Comparison of ENCODE assay signal across 8 cellular contexts in the genomic region with DNA sequence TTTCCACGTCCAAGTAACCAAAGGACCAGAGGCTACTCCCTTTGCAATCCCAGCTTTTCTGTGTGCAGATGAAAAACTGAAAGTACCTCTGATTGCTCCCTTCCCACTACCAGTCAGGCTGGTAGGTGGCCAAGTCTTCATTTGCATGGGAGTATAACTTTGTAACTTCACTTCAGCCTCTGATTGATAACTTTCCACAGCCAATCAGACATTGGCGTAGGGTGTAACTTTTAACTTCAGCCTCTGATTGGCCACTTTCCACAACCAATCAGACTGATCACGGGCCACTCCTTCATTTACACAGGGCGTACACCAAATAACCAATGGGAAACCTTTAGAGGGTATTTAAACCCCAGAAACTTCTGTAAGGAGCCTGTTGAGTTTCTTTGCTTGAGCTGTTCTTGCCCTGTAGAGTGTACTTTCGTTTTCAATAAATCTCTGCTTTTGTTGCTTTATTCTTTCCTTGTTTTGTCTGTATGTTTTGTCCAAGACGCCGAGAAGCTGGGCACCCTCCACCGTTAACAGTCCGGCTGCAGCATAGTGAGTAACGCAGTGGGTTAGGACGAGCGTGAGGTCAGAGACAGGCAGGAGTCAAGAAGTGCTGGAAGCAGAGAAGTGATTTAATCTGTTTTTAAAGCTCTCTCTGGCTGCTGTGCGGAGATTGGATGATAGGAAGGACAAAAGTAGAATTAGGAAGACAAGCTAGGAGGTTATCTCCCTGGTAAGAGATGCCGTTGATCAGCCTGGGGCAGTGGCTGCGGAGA. TPM values are rescaled to one million over a fixed set of nuclear protein-coding genes. Genes with fewer than 3 reads are reported as not detected.
DNase-seq lines count a peak whose midpoint lies in the region; ATAC-seq and TF ChIP-seq lines count a peak whose summit lies in the region.

No MANE protein-coding gene starts in this region.

- CTCF ChIA-PET in CD4-positive, alpha-beta memory T cell (lab: Charles Lee; ENCODE audit: partially characterized antibody) = interaction anchor here (0.8 to 2.2 kb wide), 3 partner anchors 8 to 229 kb away, joined by 3 to 16 read pairs (median 3); no protein-coding TSS in a partner anchor
- CTCF ChIA-PET in PC-3 (lab: Charles Lee) = no interaction called here

- TF ChIP-seq CTCF in PC-3 (conservative IDR thresholded peaks at IDR 0.05; ENCODE audit: low read depth, low read length) (no peak), endodermal cell (conservative IDR thresholded peaks at IDR 0.05) (no peak), mesothelial cell of epicardium (IDR thresholded peaks at IDR 0.05; ENCODE audit: unreplicated experiment) (no peak)

- H3K4me1 Mint-ChIP-seq in CD4-positive, alpha-beta memory T cell = peaks cover 22 to 55% (median 38%) of the 10 kb centered on the region in 4 donors
- H3K4me1 Mint-ChIP-seq in endodermal cell (peaks cover 21% of the 10 kb centered on the region), mesothelial cell of epicardium (peaks cover 26% of the 10 kb centered on the region)

- peak overlapping the region in 2 of 8 donors; percentile 6 to 51 for H3K4me3 Mint-ChIP-seq in CD4-positive, alpha-beta memory T cell
- H3K4me3 Mint-ChIP-seq in endodermal cell (no peak overlapping the region), mesothelial cell of epicardium (peak overlapping the region; percentile 15)

- 0 out of 2 replicates have a peak, but pooled peaks cover 4% of the 10 kb centered on the region for H4K20me1 ChIP-seq in PC-3 (ENCODE audit: low read length)

- H3K4me1 ChIP-seq in CD4-positive, alpha-beta memory T cell (ENCODE audit: insufficient read depth, low read length) = peaks cover 46% of the 10 kb centered on the region
- peaks cover 11% of the 10 kb centered on the region for H3K4me1 ChIP-seq in HUES64 (ENCODE audit: insufficient read depth, low read length)
- H3K4me1 ChIP-seq in PC-3 (ENCODE audit: insufficient read depth, low read length) = peaks cover 11% of the 10 kb centered on the region
- H3K4me1 ChIP-seq in endodermal cell (ENCODE audit: control insufficient read depth, insufficient read depth, low read length) = no peaks in the 10 kb centered on the region

- peaks cover 16% of the 10 kb centered on the region for H3K79me2 ChIP-seq in PC-3 (ENCODE audit: low read length)

- no peaks in the 10 kb centered on the region for H3K27me3 ChIP-seq in CD4-positive, alpha-beta memory T cell (ENCODE audit: insufficient read depth, low read length)
- H3K27me3 ChIP-seq in HUES64 (ENCODE audit: insufficient read depth, low read length) = no peaks in the 10 kb centered on the region
- H3K27me3 ChIP-seq in PC-3 (ENCODE audit: low read length) = no peaks in the 10 kb centered on the region
- no peaks in the 10 kb centered on the region for H3K27me3 ChIP-seq in endodermal cell (ENCODE audit: control insufficient read depth, insufficient read depth, low read length, poor library complexity, severe bottlenecking)

- intact Hi-C loops in CD4-positive, alpha-beta memory T cell (cut with micrococcal nuclease) = loop anchor here (5.0 to 10.0 kb wide), 3 partner anchors 108 to 1552 kb away; no protein-coding TSS in a partner anchor
- intact Hi-C loops in PC-3 (cut with micrococcal nuclease) = no loop called here

- no peaks in the 10 kb centered on the region for H3K9me3 ChIP-seq in CD4-positive, alpha-beta memory T cell (ENCODE audit: control insufficient read depth in 1 of 2, low read length in 2 of 2)
- peaks cover 3% of the 10 kb centered on the region; the same call in 1 of the 2 replicates for H3K9me3 ChIP-seq in HUES64 (ENCODE audit: insufficient read depth, low read depth, low read length)
- H3K9me3 ChIP-seq in PC-3 (ENCODE audit: low read length) = no peaks in the 10 kb centered on the region
- H3K9me3 ChIP-seq in endodermal cell (ENCODE audit: control insufficient read depth, low read length) = peaks cover 2% of the 10 kb centered on the region

- peak overlapping the region; percentile 79 for H3K4me2 ChIP-seq in PC-3 (ENCODE audit: low read length)

- no peaks in the 10 kb centered on the region for H3K27me3 Mint-ChIP-seq in CD4-positive, alpha-beta memory T cell
- H3K27me3 Mint-ChIP-seq in endodermal cell (ENCODE audit: insufficient read depth) = peaks cover 11% of the 10 kb centered on the region
- H3K27me3 Mint-ChIP-seq in mesothelial cell of epicardium (ENCODE audit: low read depth) = no peaks in the 10 kb centered on the region

- no peaks in the 10 kb centered on the region for H3F3A ChIP-seq in PC-3 (ENCODE audit: low read length, unreplicated experiment)

- H3K4me3 ChIP-seq in CD4-positive, alpha-beta memory T cell (ENCODE audit: low read length in 2 of 2) = no peak overlapping the region
- H3K4me3 ChIP-seq in HUES64 (ENCODE audit: low read length) = peak overlapping the region; percentile 33
- H3K4me3 ChIP-seq in PC-3 (ENCODE audit: low read length) = peak overlapping the region; percentile 73
- H3K4me3 ChIP-seq in endodermal cell (ENCODE audit: low read length) = no peak overlapping the region

- peak overlapping the region; percentile 76 for H2AFZ ChIP-seq in PC-3 (ENCODE audit: low read length)

- H3K9me3 Mint-ChIP-seq in CD4-positive, alpha-beta memory T cell = peaks cover 0 to 4% (median 0%) of the 10 kb centered on the region in 8 donors
- H3K9me3 Mint-ChIP-seq in endodermal cell (peaks cover 3% of the 10 kb centered on the region), mesothelial cell of epicardium (no peaks in the 10 kb centered on the region)

- H3K27ac Mint-ChIP-seq in CD4-positive, alpha-beta memory T cell = peak overlapping the region in 4 of 7 donors; percentile 13 to 79 (median 64)
- H3K27ac Mint-ChIP-seq in endodermal cell (no peak overlapping the region), mesothelial cell of epicardium (no peak overlapping the region)

- H3K27ac ChIP-seq in CD4-positive, alpha-beta memory T cell (ENCODE audit: low read depth, low read length) = no peak overlapping the region
- no peak overlapping the region for H3K27ac ChIP-seq in HUES64 (ENCODE audit: low read depth, low read length)
- H3K27ac ChIP-seq in PC-3 (ENCODE audit: low read length) = peak overlapping the region; percentile 36; the same call in 1 of the 2 replicates
- H3K27ac ChIP-seq in endodermal cell (ENCODE audit: low read depth, low read length) = no peak overlapping the region

- BruUV-seq in PC-3 (replicated peaks; lab: Mats Ljungman, UMichigan) = TSS peak; percentile 46

- DNase-seq in CD4-positive, alpha-beta memory T cell = no peak
- DNase-seq in PC-3 (peak; percentile 95), endodermal cell (peak; percentile 86), mesothelial cell of epicardium (ENCODE audit: low spot score in 2 of 2, unreplicated experiment in 2 of 2) (no peak), occipital lobe (lab: John Stamatoyannopoulos, UW) (no peak)

- POLR2A ChIA-PET in CD4-positive, alpha-beta memory T cell (lab: Charles Lee; ENCODE audit: partially characterized antibody) = no interaction called here
- POLR2A ChIA-PET in PC-3 (lab: Charles Lee; ENCODE audit: unreplicated experiment) = interaction anchor here (0.6 to 0.7 kb wide), 6 partner anchors 9 to 239 kb away, joined by 3 to 7 read pairs (median 4); no protein-coding TSS in a partner anchor

- ATAC-seq in PC-3 (peak; percentile 70), GM19328 (IDR thresholded peaks at IDR 0.05; ENCODE audit: unreplicated experiment) (no peak), HG03139 (IDR thresholded peaks at IDR 0.05; ENCODE audit: unreplicated experiment) (no peak)

- H3K9me2 ChIP-seq in PC-3 (replicated peaks; ENCODE audit: low read length) = no peaks in the 10 kb centered on the region

- peaks cover 0 to 12% of the 10 kb centered on the region in 2 donors for H3K36me3 Mint-ChIP-seq in CD4-positive, alpha-beta memory T cell
- H3K36me3 Mint-ChIP-seq in endodermal cell (ENCODE audit: low read depth) (peaks cover under 1% of the 10 kb centered on the region), mesothelial cell of epicardium (no peaks in the 10 kb centered on the region)

- H3K36me3 ChIP-seq in CD4-positive, alpha-beta memory T cell (ENCODE audit: insufficient read depth, low read length) = no peaks in the 10 kb centered on the region
- H3K36me3 ChIP-seq in HUES64 (ENCODE audit: insufficient read depth, low read length) (peaks cover 3% of the 10 kb centered on the region), PC-3 (ENCODE audit: low read depth, low read length) (no peaks in the 10 kb centered on the region), endodermal cell (ENCODE audit: control insufficient read depth, insufficient read depth, low read length) (no peaks in the 10 kb centered on the region)

- WGBS in HUES64 = 79% methylated on average over 15 of the region's 15 CpGs
- 84% methylated on average over 15 of the region's 15 CpGs for WGBS in endodermal cell (ENCODE audit: insufficient coverage in 1 of 2, insufficient read length in 1 of 2), 2 experiments

- no peak overlapping the region; the same call in 1 of the 2 replicates for H3K9ac ChIP-seq in HUES64 (ENCODE audit: low read depth, low read length)
- peak overlapping the region; percentile 30 for H3K9ac ChIP-seq in PC-3 (ENCODE audit: low read length)
- no peak overlapping the region for H3K9ac ChIP-seq in endodermal cell (ENCODE audit: extremely low read depth, low read length, poor library complexity, severe bottlenecking)

RNA-seq across cellular contexts. Expression of gene EXOSC2, which starts 3.5 kb away (rescaled TPM):
- 10 to 100 TPM; 53.9 to 60.8 TPM for total RNA-seq in CD4-positive, alpha-beta memory T cell
- 10 to 100 TPM; 22.6 to 25.3 TPM for polyA plus RNA-seq in CD4-positive, alpha-beta memory T cell
- polyA plus RNA-seq in HUES64 (2013, experiment 1 of 2) = 50.3 TPM
- polyA plus RNA-seq in HUES64 (2013, experiment 2 of 2) = 46.0 TPM
- 33.5 and 40.4 TPM in 2 replicates for total RNA-seq in PC-3 (2014; rRNA removed)
- total RNA-seq in endodermal cell = 10 to 100 TPM; 47.8 to 74.0 TPM
- polyA plus RNA-seq in endodermal cell (2013, experiment 1 of 2) = 37.7 TPM
- polyA plus RNA-seq in endodermal cell (2013, experiment 2 of 2) = 37.3 TPM
- 52.8 to 56.2 TPM (median 54.4 TPM) in 3 replicates for total RNA-seq in mesothelial cell of epicardium
- 53.5 TPM for total RNA-seq in occipital lobe

RNA-seq across cellular contexts. Expression of gene PRDM12, which starts 25.7 kb away (rescaled TPM):
- total RNA-seq in CD4-positive, alpha-beta memory T cell = not detected
- under 1 TPM in 1 of 2 donors, not detected in 1; 0.11 TPM for polyA plus RNA-seq in CD4-positive, alpha-beta memory T cell
- polyA plus RNA-seq in HUES64 (2013, experiment 1 of 2) = 0.15 TPM
- polyA plus RNA-seq in HUES64 (2013, experiment 2 of 2) = 0.25 TPM
- total RNA-seq in PC-3 (2014; rRNA removed) = not detected in 2 replicates
- not detected for total RNA-seq in endodermal cell
- polyA plus RNA-seq in endodermal cell (2013, experiment 1 of 2) = 5.8 TPM
- 5.3 TPM for polyA plus RNA-seq in endodermal cell (2013, experiment 2 of 2)
- total RNA-seq in mesothelial cell of epicardium = 0.11 TPM in 1 of 3 replicates, not detected in the others
- not detected for total RNA-seq in occipital lobe

Comparison
In these comparisons a context has a peak if more than half of its experiments do, and no peak if none do; other contexts are left out.
1. DNase-seq: peak in PC-3 (single experiment) and endodermal cell (single experiment); none in CD4-positive, alpha-beta memory T cell (0 of 5), mesothelial cell of epicardium (0 of 2) and occipital lobe (single experiment).
2. H3K4me3 ChIP-seq: peak in HUES64 (single experiment) and PC-3 (single experiment); none in CD4-positive, alpha-beta memory T cell (0 of 2) and endodermal cell (single experiment).
3. H3K27ac Mint-ChIP-seq: peak in CD4-positive, alpha-beta memory T cell (4 of 7); none in endodermal cell (single experiment) and mesothelial cell of epicardium (single experiment).